Comparison of ENCODE assay signal across 8 cellular contexts in the genomic region with DNA sequence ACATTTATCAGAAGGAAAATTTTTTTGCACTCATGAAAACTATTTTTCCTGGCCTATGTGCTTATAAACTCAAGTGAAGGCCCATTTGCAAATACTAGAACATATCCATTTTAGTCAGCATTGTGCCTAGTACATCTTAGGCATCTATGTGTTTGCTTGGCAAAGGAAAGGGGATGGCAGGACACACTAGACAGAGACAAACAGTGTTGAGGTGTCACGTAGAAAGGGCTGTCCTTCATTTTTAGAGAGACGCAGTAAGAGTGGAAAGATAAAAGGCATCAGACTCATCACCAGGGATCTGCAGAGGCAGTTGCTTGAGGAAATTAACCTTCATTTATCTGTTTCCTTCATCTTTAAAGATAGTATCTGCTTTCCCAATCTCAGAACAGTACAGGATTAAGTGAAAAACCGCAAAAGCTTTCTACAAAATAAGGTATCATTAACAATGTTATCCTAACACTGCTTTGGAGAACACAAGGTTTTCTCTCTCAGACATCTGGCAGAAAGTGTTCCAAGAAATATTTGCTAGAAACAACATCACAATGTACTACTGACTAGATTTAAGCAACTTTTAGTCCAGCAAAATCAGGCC. TPM values are rescaled to one million over a fixed set of nuclear protein-coding genes. Genes with fewer than 3 reads are reported as not detected.
DNase-seq lines count a peak whose midpoint lies in the region; ATAC-seq, FAIRE-seq and TF ChIP-seq lines count a peak whose summit lies in the region.

No MANE protein-coding gene starts in this region.

- H3K9me3 ChIP-seq in astrocyte (ENCODE audit: insufficient read depth, low read depth, low read length) (no peaks in the 10 kb centered on the region), liver (ENCODE audit: control insufficient read depth in 4 of 4, low read length in 3 of 4) (no peaks in the 10 kb centered on the region), upper lobe of left lung (no peaks in the 10 kb centered on the region)

- H3K4me3 ChIP-seq in astrocyte (ENCODE audit: insufficient read depth, low read depth, low read length) (peak overlapping the region; percentile 91), liver (ENCODE audit: low read depth in 1 of 3, low read length in 3 of 3) (peak overlapping the region; percentile 89 to 94 (median 92)), upper lobe of left lung (peak overlapping the region in 3 of 4 donors; percentile 81 to 92 (median 85))

- H3K4me3 Mint-ChIP-seq in activated naive CD4-positive, alpha-beta T cell treated with anti-CD3 and anti-CD28 coated beads, Interleukin-2, amount 10 ng/mL, durations not matched to agents 7 days and 5 days: peak overlapping the region; percentile 84
- H3K4me3 Mint-ChIP-seq in astrocyte (ENCODE audit: unreplicated experiment): peak overlapping the region; percentile 97

- CTCF ChIA-PET in activated naive CD4-positive, alpha-beta T cell treated with anti-CD3 and anti-CD28 coated beads, Interleukin-2, amount 10 ng/mL, durations not matched to agents 7 days and 5 days (lab: Charles Lee): no interaction called here

- peaks cover 38% of the 10 kb centered on the region for H4K20me1 ChIP-seq in astrocyte (ENCODE audit: insufficient read depth, low read length)

- peaks cover 61% of the 10 kb centered on the region for H3K79me2 ChIP-seq in astrocyte (ENCODE audit: insufficient read depth, low read length)

- no peak for TF ChIP-seq RAD21 in liver (IDR thresholded peaks at IDR 0.05)

- no peak for DNase-seq in activated naive CD4-positive, alpha-beta T cell treated with anti-CD3 and anti-CD28 coated beads, Interleukin-2, amount 10 ng/mL, durations not matched to agents 7 days and 5 days
- no peak for DNase-seq in activated naive CD4-positive, alpha-beta T cell treated with anti-CD3 and anti-CD28 coated beads, Interleukin-2, amount 50 U/mL, for 16 hours
- DNase-seq in astrocyte (ENCODE audit: low read depth) (no peak), upper lobe of left lung (no peak), NOMO-1 (lab: John Stamatoyannopoulos, UW; ENCODE audit: unreplicated experiment in 2 of 2) (no peak), GM13976 (ENCODE audit: low spot score) (no peak)

- ATAC-seq in upper lobe of left lung (ENCODE audit: low FRiP score in 2 of 2) (no peak), HG02870 (IDR thresholded peaks at IDR 0.05; ENCODE audit: unreplicated experiment) (no peak)

- no peaks in the 10 kb centered on the region for H3K36me3 ChIP-seq in astrocyte (ENCODE audit: insufficient read depth, low read length)
- peaks cover 0 to 10% (median 0%) of the 10 kb centered on the region in 4 donors for H3K36me3 ChIP-seq in liver (ENCODE audit: control insufficient read depth in 4 of 4, insufficient read depth in 3 of 4, low read depth in 1 of 4, low read length in 3 of 4)
- peaks cover 0 to 23% (median 0%) of the 10 kb centered on the region in 4 donors for H3K36me3 ChIP-seq in upper lobe of left lung

- 80% methylated on average over 3 of the region's 3 CpGs for WGBS in liver
- WGBS in upper lobe of left lung, 2 donors: 18 to 50% methylated on average over 3 of the region's 3 CpGs

- FAIRE-seq in astrocyte (lab: Jason Lieb, UNC): no peak

- peaks cover 40% of the 10 kb centered on the region for H3K4me1 Mint-ChIP-seq in activated naive CD4-positive, alpha-beta T cell treated with anti-CD3 and anti-CD28 coated beads, Interleukin-2, amount 10 ng/mL, durations not matched to agents 7 days and 5 days
- peaks cover 47% of the 10 kb centered on the region for H3K4me1 Mint-ChIP-seq in astrocyte (ENCODE audit: low read depth, unreplicated experiment)

- H3K4me2 ChIP-seq in astrocyte (ENCODE audit: low read length): peak overlapping the region; percentile 85

- in situ Hi-C loops in GM13976 (cut with MboI; ENCODE audit: low sequenced_read_pairs, unreplicated experiment): no loop called here

- no peaks in the 10 kb centered on the region for H3K9me3 Mint-ChIP-seq in activated naive CD4-positive, alpha-beta T cell treated with anti-CD3 and anti-CD28 coated beads, Interleukin-2, amount 10 ng/mL, durations not matched to agents 7 days and 5 days
- H3K9me3 Mint-ChIP-seq in astrocyte (ENCODE audit: unreplicated experiment): no peaks in the 10 kb centered on the region

- H3K36me3 Mint-ChIP-seq in activated naive CD4-positive, alpha-beta T cell treated with anti-CD3 and anti-CD28 coated beads, Interleukin-2, amount 10 ng/mL, durations not matched to agents 7 days and 5 days: peaks cover 3% of the 10 kb centered on the region
- peaks cover 1% of the 10 kb centered on the region for H3K36me3 Mint-ChIP-seq in astrocyte (ENCODE audit: low read depth, unreplicated experiment)

- H3K27ac ChIP-seq in astrocyte (ENCODE audit: low read depth, low read length) (peak overlapping the region; percentile 98), liver (ENCODE audit: low read depth in 1 of 2, low read length in 2 of 2) (peak overlapping the region; percentile 13 to 85), upper lobe of left lung (peak overlapping the region; percentile 94 to 99 (median 98))

- peaks cover 42% of the 10 kb centered on the region for H3K27me3 Mint-ChIP-seq in activated naive CD4-positive, alpha-beta T cell treated with anti-CD3 and anti-CD28 coated beads, Interleukin-2, amount 10 ng/mL, durations not matched to agents 7 days and 5 days
- H3K27me3 Mint-ChIP-seq in astrocyte (ENCODE audit: low read depth, unreplicated experiment): peaks cover under 1% of the 10 kb centered on the region

- TF ChIP-seq CTCF in astrocyte (IDR thresholded peaks at IDR 0.05; ENCODE audit: insufficient read depth, low read depth, low read length) (no peak), liver (IDR thresholded peaks at IDR 0.05; ENCODE audit: low read depth, low read length, missing input control) (no peak), upper lobe of left lung (IDR thresholded peaks at IDR 0.05) (no peak), GM13976 (IDR thresholded peaks at IDR 0.05; ENCODE audit: borderline replicate concordance, control extremely low read depth, extremely low read depth, insufficient read depth, missing control alignments) (no peak)

- H3K4me1 ChIP-seq in astrocyte (ENCODE audit: insufficient read depth, low read length) (peaks cover 37% of the 10 kb centered on the region), liver (ENCODE audit: control insufficient read depth in 4 of 4, insufficient read depth in 4 of 4, low read length in 3 of 4) (peaks cover 0 to 13% (median 6%) of the 10 kb centered on the region in 4 donors), upper lobe of left lung (peaks cover 51 to 59% (median 57%) of the 10 kb centered on the region in 4 donors)

- TF ChIP-seq POLR2A in upper lobe of left lung (IDR thresholded peaks at IDR 0.05): no peak

- TF ChIP-seq EP300 in upper lobe of left lung (IDR thresholded peaks at IDR 0.05): no peak

- no peak overlapping the region for H3K27ac Mint-ChIP-seq in activated naive CD4-positive, alpha-beta T cell treated with anti-CD3 and anti-CD28 coated beads, Interleukin-2, amount 10 ng/mL, durations not matched to agents 7 days and 5 days
- peak overlapping the region; percentile 99 for H3K27ac Mint-ChIP-seq in astrocyte (ENCODE audit: unreplicated experiment)

- H3K9ac ChIP-seq in astrocyte (ENCODE audit: low read length) (peak overlapping the region; percentile 99), liver (ENCODE audit: low read depth in 1 of 2, low read length in 2 of 2) (peak overlapping the region; percentile 12 to 29)

- H3K27me3 ChIP-seq in astrocyte (ENCODE audit: insufficient read depth, low read length) (no peaks in the 10 kb centered on the region), liver (ENCODE audit: control insufficient read depth in 4 of 4, insufficient read depth in 4 of 4, low read length in 3 of 4) (peaks cover 0 to 9% (median 0%) of the 10 kb centered on the region in 4 donors), upper lobe of left lung (peaks cover 0 to 6% (median 0%) of the 10 kb centered on the region in 4 donors)

- H2AFZ ChIP-seq in astrocyte (ENCODE audit: low read depth, low read length): no peak overlapping the region

TF ChIP-seq in liver, 16 proteins besides CTCF, POLR2A, EP300 and RAD21:
- TF ChIP-seq, protein P1, sequence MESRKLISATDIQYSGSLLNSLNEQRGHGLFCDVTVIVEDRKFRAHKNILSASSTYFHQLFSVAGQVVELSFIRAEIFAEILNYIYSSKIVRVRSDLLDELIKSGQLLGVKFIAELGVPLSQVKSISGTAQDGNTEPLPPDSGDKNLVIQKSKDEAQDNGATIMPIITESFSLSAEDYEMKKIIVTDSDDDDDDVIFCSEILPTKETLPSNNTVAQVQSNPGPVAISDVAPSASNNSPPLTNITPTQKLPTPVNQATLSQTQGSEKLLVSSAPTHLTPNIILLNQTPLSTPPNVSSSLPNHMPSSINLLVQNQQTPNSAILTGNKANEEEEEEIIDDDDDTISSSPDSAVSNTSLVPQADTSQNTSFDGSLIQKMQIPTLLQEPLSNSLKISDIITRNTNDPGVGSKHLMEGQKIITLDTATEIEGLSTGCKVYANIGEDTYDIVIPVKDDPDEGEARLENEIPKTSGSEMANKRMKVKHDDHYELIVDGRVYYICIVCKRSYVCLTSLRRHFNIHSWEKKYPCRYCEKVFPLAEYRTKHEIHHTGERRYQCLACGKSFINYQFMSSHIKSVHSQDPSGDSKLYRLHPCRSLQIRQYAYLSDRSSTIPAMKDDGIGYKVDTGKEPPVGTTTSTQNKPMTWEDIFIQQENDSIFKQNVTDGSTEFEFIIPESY (IDR thresholded peaks at IDR 0.05): no peak
- TF ChIP-seq TAF1 (conservative IDR thresholded peaks at IDR 0.05) (no peak), RXRA (IDR thresholded peaks at IDR 0.05) (no peak)

RNA-seq across cellular contexts. Expression of a gene that starts 2.1 kb away (rescaled TPM):
- 452 and 527 TPM in 2 replicates for total RNA-seq in astrocyte
- total RNA-seq in liver: 100 to 1,000 TPM in 1 of 2 donors, 1 to 10 TPM in 1; 9.2 to 116 TPM
- polyA plus RNA-seq in liver: 10 to 100 TPM in 1 of 2 donors, 1 to 10 TPM in 1; 6.8 to 22.3 TPM
- 100 to 1,000 TPM; 216 to 360 (median 287) TPM for total RNA-seq in upper lobe of left lung

RNA-seq across cellular contexts. Expression of a gene that starts 47.2 kb away (rescaled TPM):
- 1.6 and 2.9 TPM in 2 replicates for total RNA-seq in astrocyte
- total RNA-seq in liver: 1 to 10 TPM in 1 of 2 donors, under 1 TPM in 1; 0.08 to 1.3 TPM
- under 1 TPM in 1 of 2 donors, not detected in 1; 0.03 TPM for polyA plus RNA-seq in liver
- 10 to 100 TPM in 1 of 6 donors, 1 to 10 TPM in 4, under 1 TPM in 1; 0.30 to 21.9 (median 1.1) TPM for total RNA-seq in upper lobe of left lung
